ENCODE assay signal across 19 cellular contexts in the genomic region with DNA sequence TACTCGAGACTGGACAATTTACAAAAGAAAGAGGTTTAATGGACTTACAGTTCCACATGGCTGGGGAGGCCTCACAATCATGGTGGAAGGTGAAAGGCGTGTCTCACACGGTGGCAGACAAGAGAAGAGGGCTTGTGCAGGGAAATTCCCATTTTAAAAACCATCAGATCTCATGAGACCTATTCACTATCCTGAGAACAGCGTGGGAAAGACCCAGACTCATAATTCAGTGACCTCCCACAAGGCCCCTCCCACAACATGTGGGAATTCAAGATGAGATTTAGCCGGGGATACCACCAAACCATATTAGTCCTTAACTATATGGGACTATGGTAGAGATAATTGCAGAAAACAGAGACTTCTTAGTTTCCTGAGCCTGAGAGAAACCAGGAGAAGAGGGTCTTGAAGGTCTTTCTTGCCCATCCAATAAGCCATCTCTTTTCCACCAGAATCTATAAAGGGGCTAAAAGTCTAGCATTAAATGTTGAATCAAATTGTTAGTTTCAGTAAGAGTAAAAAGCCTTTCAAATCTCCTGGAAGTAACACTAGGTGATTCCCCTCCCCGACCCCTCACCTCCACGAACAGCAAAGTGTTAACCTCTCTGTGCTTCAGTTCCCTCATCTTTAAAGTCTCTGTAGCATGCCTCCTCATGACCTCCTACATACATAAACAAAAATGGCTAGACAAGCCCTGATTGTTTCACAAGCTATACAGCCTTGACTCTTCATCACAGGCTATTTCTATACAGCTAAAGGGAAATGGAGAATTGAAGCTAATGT.
DNase-seq lines count a peak whose midpoint lies in the region; ATAC-seq lines count a peak whose summit lies in the region.
"Had no signal": no experiment of that assay in that cellular context is flagged by ENCODE, and none has a peak within 500 bp of the region (broad histone marks: within the 10 kb centered on the region; RNA-seq: fewer than 3 reads in every experiment).

No MANE protein-coding gene starts in this region.

- no peaks in the 10 kb centered on the region for H3K36me3 Mint-ChIP-seq in activated naive CD4-positive, alpha-beta T cell treated with anti-CD3 and anti-CD28 coated beads for 36 hours (ENCODE audit: low read depth)
- no peaks in the 10 kb centered on the region for H3K36me3 Mint-ChIP-seq in stimulated activated naive CD8-positive, alpha-beta T cell treated with anti-CD3 and anti-CD28 coated beads, Interleukin-15, Interleukin-2, amounts not matched to agents 100 ng/mL and 50 ng/mL, for 24 hours (ENCODE audit: low read depth)

- no peak overlapping the region for H3K27ac Mint-ChIP-seq in activated naive CD4-positive, alpha-beta T cell treated with anti-CD3 and anti-CD28 coated beads for 36 hours
- H3K27ac Mint-ChIP-seq in stimulated activated naive CD8-positive, alpha-beta T cell treated with anti-CD3 and anti-CD28 coated beads, Interleukin-15, Interleukin-2, amounts not matched to agents 100 ng/mL and 50 ng/mL, for 24 hours, result peak overlapping the region; percentile 29
- H3K27ac Mint-ChIP-seq: HFFc6 had no signal

- no peaks in the 10 kb centered on the region for H3K27me3 Mint-ChIP-seq in activated naive CD4-positive, alpha-beta T cell treated with anti-CD3 and anti-CD28 coated beads for 36 hours (ENCODE audit: low read depth)
- no peaks in the 10 kb centered on the region for H3K27me3 Mint-ChIP-seq in stimulated activated naive CD8-positive, alpha-beta T cell treated with anti-CD3 and anti-CD28 coated beads, Interleukin-15, Interleukin-2, amounts not matched to agents 100 ng/mL and 50 ng/mL, for 24 hours

- peak; percentile 23 for DNase-seq in activated naive CD4-positive, alpha-beta T cell treated with anti-CD3 and anti-CD28 coated beads for 36 hours
- DNase-seq in activated naive CD4-positive, alpha-beta T cell treated with anti-CD3 and anti-CD28 coated beads, Interleukin-2, amount 50 U/mL, for 16 hours, result no peak
- DNase-seq in NCI-H2081 treated with DMSO at 0.1 percent for 48 hours (lab: John Stamatoyannopoulos, UW), result no peak
- DNase-seq in COLO829 (ENCODE audit: low spot score), result no peak
- DNase-seq: COR-L47, HFFc6, MG63, NCI-H1105, NCI-H1694 treated with DMSO at 0.1 percent for 48 hours, NCI-H446, NCI-H774, SK-N-SH had no signal

- peaks cover 10% of the 10 kb centered on the region for H3K4me1 Mint-ChIP-seq in activated naive CD4-positive, alpha-beta T cell treated with anti-CD3 and anti-CD28 coated beads for 36 hours (ENCODE audit: low read depth)
- H3K4me1 Mint-ChIP-seq in stimulated activated naive CD8-positive, alpha-beta T cell treated with anti-CD3 and anti-CD28 coated beads, Interleukin-15, Interleukin-2, amounts not matched to agents 100 ng/mL and 50 ng/mL, for 24 hours (ENCODE audit: low read depth), result peaks cover 17% of the 10 kb centered on the region

- intact Hi-C loops in activated naive CD4-positive, alpha-beta T cell treated with anti-CD3 and anti-CD28 coated beads for 36 hours (cut with micrococcal nuclease), result no loop called here

- peak; percentile 23 for ATAC-seq in GM19023 (IDR thresholded peaks at IDR 0.05; ENCODE audit: unreplicated experiment)
- ATAC-seq in HG02885 (IDR thresholded peaks at IDR 0.05; ENCODE audit: poor library complexity, unreplicated experiment), result peak; percentile 26
- ATAC-seq in esophagus mucosa, result no peak
- ATAC-seq: HepG2, Panc1, Right ventricle myocardium inferior had no signal

- no peak overlapping the region for H3K4me3 Mint-ChIP-seq in activated naive CD4-positive, alpha-beta T cell treated with anti-CD3 and anti-CD28 coated beads for 36 hours
- no peak overlapping the region for H3K4me3 Mint-ChIP-seq in stimulated activated naive CD8-positive, alpha-beta T cell treated with anti-CD3 and anti-CD28 coated beads, Interleukin-15, Interleukin-2, amounts not matched to agents 100 ng/mL and 50 ng/mL, for 24 hours
- H3K4me3 Mint-ChIP-seq: HFFc6 had no signal

- CTCF ChIA-PET in activated naive CD4-positive, alpha-beta T cell treated with anti-CD3 and anti-CD28 coated beads for 36 hours (lab: Charles Lee), result no interaction called here

- H3K9me3 Mint-ChIP-seq in activated naive CD4-positive, alpha-beta T cell treated with anti-CD3 and anti-CD28 coated beads for 36 hours, result no peaks in the 10 kb centered on the region
- H3K9me3 Mint-ChIP-seq in stimulated activated naive CD8-positive, alpha-beta T cell treated with anti-CD3 and anti-CD28 coated beads, Interleukin-15, Interleukin-2, amounts not matched to agents 100 ng/mL and 50 ng/mL, for 24 hours, result no peaks in the 10 kb centered on the region
- H3K9me3 Mint-ChIP-seq: HFFc6 had no signal
